In genomic region chr17:39547713-39548478, GRCh38 we compare ENCODE assay signal across 8 cellular contexts. TPM values are rescaled to one million over a fixed set of nuclear protein-coding genes. Genes with fewer than 3 reads are reported as not detected.
DNase-seq lines count a peak whose midpoint lies in the region; ATAC-seq, FAIRE-seq and TF ChIP-seq lines count a peak whose summit lies in the region.

No MANE protein-coding gene starts in this region.

- DNase-seq in BE2C (peak; percentile 72), HCT116 (ENCODE audit: low read depth, low spot score) (peak; percentile 13), RCC 7860 (ENCODE audit: low spot score) (peak; percentile 22), foreskin keratinocyte (peak; percentile 24 to 50), ovary (peak in 4 of 5 donors; percentile 42 to 66 (median 58)), tibial nerve (ENCODE audit: low spot score in 2 of 2) (peak; percentile 58 to 83)
- DNase-seq in activated T-helper 2 cell treated with anti-CD3 and anti-CD28 coated beads, Interferon-gamma antibody, Interleukin-2, Interleukin-4, amounts not matched to agents 10 μg/mL and 5 μg/mL and 100 μg/mL, durations not matched to agents 14 hours and 24 hours and 36 hours (ENCODE audit: low spot score), result peak; percentile 62

- CTCF ChIA-PET in HCT116 (lab: Charles Lee), result interaction anchor here (0.7 to 3.6 kb wide), 21 partner anchors 10 to 385 kb away, joined by 3 to 58 read pairs (median 4); no protein-coding TSS in a partner anchor

- H3K4me1 ChIP-seq in BE2C (no peaks in the 10 kb centered on the region), HCT116 (ENCODE audit: control insufficient read depth in 1 of 2, insufficient read depth in 2 of 2, low read length in 2 of 2) (no peaks in the 10 kb centered on the region), foreskin keratinocyte (no peaks in the 10 kb centered on the region), ovary (ENCODE audit: insufficient read depth) (no peaks in the 10 kb centered on the region), tibial nerve (peaks cover 0 to 12% (median 0%) of the 10 kb centered on the region in 4 donors)

- BruUV-seq in HCT116 (replicated peaks; lab: Mats Ljungman, UMichigan), result no TSS peak

- H3K27ac Mint-ChIP-seq in activated T-helper 2 cell treated with anti-CD3 and anti-CD28 coated beads, Interferon-gamma antibody, Interleukin-2, Interleukin-4, amounts not matched to agents 10 μg/mL and 5 μg/mL and 100 μg/mL, durations not matched to agents 14 hours and 24 hours and 36 hours, result no peak overlapping the region

- H3K36me3 ChIP-seq in BE2C (no peaks in the 10 kb centered on the region), HCT116 (ENCODE audit: control insufficient read depth in 1 of 2, insufficient read depth in 2 of 2, low read length in 2 of 2) (peaks cover 0 to 6% of the 10 kb centered on the region in 2 experiments; a peak in 2 of 4 replicates), ovary (no peaks in the 10 kb centered on the region), tibial nerve (peaks cover 0 to 83% (median 8%) of the 10 kb centered on the region in 3 donors)

- ATAC-seq in HCT116 (peak; percentile 92), foreskin keratinocyte (peak; percentile 54), HG03378 (IDR thresholded peaks at IDR 0.05; ENCODE audit: unreplicated experiment) (no peak)

- WGBS in ovary, 3 donors, result 29 to 33% (median 30%) methylated on average over 5 of the region's 5 CpGs
- WGBS in tibial nerve, 2 donors, result 30 to 37% methylated on average over 5 of the region's 5 CpGs

- no peaks in the 10 kb centered on the region for H3K9me3 Mint-ChIP-seq in activated T-helper 2 cell treated with anti-CD3 and anti-CD28 coated beads, Interferon-gamma antibody, Interleukin-2, Interleukin-4, amounts not matched to agents 10 μg/mL and 5 μg/mL and 100 μg/mL, durations not matched to agents 14 hours and 24 hours and 36 hours

- intact Hi-C loops in HCT116 (cut with micrococcal nuclease) (loop anchor here (1.0 to 5.0 kb wide), 3 partner anchors 75 to 207 kb away; no protein-coding TSS in a partner anchor), ovary (cut with DNase I) (loop anchor here in 1 of 4 donors (10.0 kb wide), 1 partner anchor 77 kb away; the partner anchor contains the start of gene PPP1R1B)
- intact Hi-C loops in activated T-helper 2 cell treated with anti-CD3 and anti-CD28 coated beads, Interferon-gamma antibody, Interleukin-2, Interleukin-4, amounts not matched to agents 10 μg/mL and 5 μg/mL and 100 μg/mL, durations not matched to agents 14 hours and 24 hours and 36 hours (cut with micrococcal nuclease), result loop anchor here (2.0 kb wide), 1 partner anchor 75 kb away; no protein-coding TSS in a partner anchor

- H3K9me3 ChIP-seq in BE2C, result no peaks in the 10 kb centered on the region
- H3K9me3 ChIP-seq in HCT116 (ENCODE audit: control insufficient read depth in 1 of 2, insufficient read depth in 1 of 2, low read depth in 1 of 2, low read length in 2 of 2), result no peaks in the 10 kb centered on the region
- no peaks in the 10 kb centered on the region for H3K9me3 ChIP-seq in ovary
- H3K9me3 ChIP-seq in tibial nerve, result no peaks in the 10 kb centered on the region

- H3K4me3 ChIP-seq in BE2C (ENCODE audit: low read depth, low read length), result no peak overlapping the region
- H3K4me3 ChIP-seq in HCT116 (replicated peaks in 1 of 2; ENCODE audit: low read depth in 1 of 2, low read length in 2 of 2), result no peak overlapping the region
- H3K4me3 ChIP-seq in ovary, result no peak overlapping the region
- H3K4me3 ChIP-seq in tibial nerve, result no peak overlapping the region

- no peaks in the 10 kb centered on the region for H3K4me1 Mint-ChIP-seq in activated T-helper 2 cell treated with anti-CD3 and anti-CD28 coated beads, Interferon-gamma antibody, Interleukin-2, Interleukin-4, amounts not matched to agents 10 μg/mL and 5 μg/mL and 100 μg/mL, durations not matched to agents 14 hours and 24 hours and 36 hours (ENCODE audit: low read depth)

- peak; percentile 83 for TF ChIP-seq RAD21 in HCT116 (IDR thresholded peaks at IDR 0.05; ENCODE audit: low read depth)

- H3K27me3 ChIP-seq in BE2C (no peaks in the 10 kb centered on the region), HCT116 (ENCODE audit: insufficient read depth, low read length) (no peaks in the 10 kb centered on the region), foreskin keratinocyte (no peaks in the 10 kb centered on the region), ovary (no peaks in the 10 kb centered on the region), tibial nerve (no peaks in the 10 kb centered on the region)

- POLR2A ChIA-PET in HCT116 (lab: Charles Lee), result interaction anchor here (1.2 kb wide), 1 partner anchor 341 kb away, joined by 4 read pairs; no protein-coding TSS in a partner anchor

- H4K20me1 ChIP-seq in HCT116 (ENCODE audit: insufficient read depth), result no peaks in the 10 kb centered on the region

- H3K4me3 Mint-ChIP-seq in activated T-helper 2 cell treated with anti-CD3 and anti-CD28 coated beads, Interferon-gamma antibody, Interleukin-2, Interleukin-4, amounts not matched to agents 10 μg/mL and 5 μg/mL and 100 μg/mL, durations not matched to agents 14 hours and 24 hours and 36 hours (ENCODE audit: low read depth), result no peak overlapping the region

- peak; percentile 92 for TF ChIP-seq CTCF in BE2C (IDR thresholded peaks at IDR 0.05; ENCODE audit: low read depth, low read length)
- TF ChIP-seq CTCF in HCT116 (IDR thresholded peaks at IDR 0.05 in 2 of 3, conservative IDR thresholded peaks at IDR 0.05 in 1 of 3; ENCODE audit: borderline replicate concordance in 1 of 3, insufficient read depth in 1 of 3, low read depth in 2 of 3, low read length in 2 of 3), result peak; percentile 92 to 99 (median 98)
- TF ChIP-seq CTCF in foreskin keratinocyte (conservative IDR thresholded peaks at IDR 0.05), result peak; percentile 93
- peak; percentile 38 to 48 (median 43) for TF ChIP-seq CTCF in ovary (IDR thresholded peaks at IDR 0.05)
- peak; percentile 75 to 91 (median 83) for TF ChIP-seq CTCF in tibial nerve (IDR thresholded peaks at IDR 0.05)

- RAD21 ChIA-PET in HCT116 (lab: Charles Lee; ENCODE audit: low non-redundant PET in 1 of 2, low total read pairs in 2 of 2, uncharacterized antibody in 2 of 2, unreplicated experiment in 2 of 2), result interaction anchor here (0.6 to 1.3 kb wide), 5 partner anchors 74 to 341 kb away, joined by 4 to 7 read pairs (median 5); no protein-coding TSS in a partner anchor

- no peaks in the 10 kb centered on the region for H3K9me2 ChIP-seq in HCT116 (ENCODE audit: insufficient read depth)

- no peak overlapping the region for H3K4me2 ChIP-seq in HCT116 (ENCODE audit: low read length)

- no peaks in the 10 kb centered on the region for H3K79me2 ChIP-seq in HCT116 (ENCODE audit: insufficient read depth, low read length)

- H3K9ac ChIP-seq in HCT116 (ENCODE audit: low read length), result no peak overlapping the region

- no peak for FAIRE-seq in RCC 7860 (lab: Jason Lieb, UNC)

- no peaks in the 10 kb centered on the region for H3K27me3 Mint-ChIP-seq in activated T-helper 2 cell treated with anti-CD3 and anti-CD28 coated beads, Interferon-gamma antibody, Interleukin-2, Interleukin-4, amounts not matched to agents 10 μg/mL and 5 μg/mL and 100 μg/mL, durations not matched to agents 14 hours and 24 hours and 36 hours (ENCODE audit: low read depth)

- H3K27ac ChIP-seq in HCT116 (ENCODE audit: low read depth, low read length) (no peak overlapping the region), foreskin keratinocyte (no peak overlapping the region), ovary (no peak overlapping the region), tibial nerve (no peak overlapping the region)

- TF ChIP-seq POLR2A in HCT116 (IDR thresholded peaks at IDR 0.05; ENCODE audit: borderline replicate concordance, extremely low read depth, insufficient read depth, insufficient read length) (no peak), ovary (IDR thresholded peaks at IDR 0.05) (no peak), tibial nerve (IDR thresholded peaks at IDR 0.05) (no peak)

- peaks cover 43% of the 10 kb centered on the region for H3K36me3 Mint-ChIP-seq in activated T-helper 2 cell treated with anti-CD3 and anti-CD28 coated beads, Interferon-gamma antibody, Interleukin-2, Interleukin-4, amounts not matched to agents 10 μg/mL and 5 μg/mL and 100 μg/mL, durations not matched to agents 14 hours and 24 hours and 36 hours (ENCODE audit: low read depth)

- no peak for TF ChIP-seq EP300 in ovary (IDR thresholded peaks at IDR 0.05)
- no peak for TF ChIP-seq EP300 in tibial nerve (IDR thresholded peaks at IDR 0.05)

- H2AFZ ChIP-seq in HCT116 (ENCODE audit: low read depth, low read length, poor library complexity, severe bottlenecking), result no peak overlapping the region

TF ChIP-seq in HCT116, 20 proteins besides CTCF, POLR2A, EP300 and RAD21 (continues in another document):
- TF ChIP-seq ELF1 (IDR thresholded peaks at IDR 0.05; ENCODE audit: borderline replicate concordance, low read depth) (no peak), SP1 (IDR thresholded peaks at IDR 0.05; ENCODE audit: low read depth) (no peak), POLR2AphosphoS5 (IDR thresholded peaks at IDR 0.05; ENCODE audit: low read depth, low read length) (no peak), JUND (IDR thresholded peaks at IDR 0.05) (no peak), CEBPB (IDR thresholded peaks at IDR 0.05; ENCODE audit: low read depth) (no peak)

RNA-seq across cellular contexts. Expression of gene NEUROD2, which starts 59.8 kb away (rescaled TPM):
- not detected for polyA plus RNA-seq in BE2C (2012; ENCODE audit: insufficient read depth, insufficient read length, low read depth)
- not detected for total RNA-seq in HCT116 (2021; ENCODE audit: unreplicated experiment)
- 0.03 and 0.05 TPM in 2 replicates for polyA plus RNA-seq in HCT116 (2012)
- not detected in 2 replicates for total RNA-seq in activated T-helper 2 cell treated with anti-CD3 and anti-CD28 coated beads, Interferon-gamma antibody, Interleukin-2, Interleukin-4, amounts not matched to agents 10 μg/mL and 5 μg/mL and 100 μg/mL, durations not matched to agents 14 hours and 24 hours and 36 hours
- not detected in 2 replicates for total RNA-seq in foreskin keratinocyte
- not detected in 2 replicates for polyA plus RNA-seq in foreskin keratinocyte
- total RNA-seq in ovary, result not detected
- polyA plus RNA-seq in ovary, result not detected
- not detected for total RNA-seq in tibial nerve

Comparison
In these comparisons a context has a peak if more than half of its experiments do, and no peak if none do; other contexts are left out.
1. DNase-seq: peak in every context shown above with its lines; median percentile 72 in BE2C; 70 in tibial nerve; 62 in activated T-helper 2 cell treated with anti-CD3 and anti-CD28 coated beads, Interferon-gamma antibody, Interleukin-2, Interleukin-4, amounts not matched to agents 10 μg/mL and 5 μg/mL and 100 μg/mL, durations not matched to agents 14 hours and 24 hours and 36 hours; 58 in ovary; 37 in foreskin keratinocyte; 22 in RCC 7860; 13 in HCT116.
2. CTCF ChIP-seq: peak in every context shown above with its lines; median percentile 98 in HCT116; 93 in foreskin keratinocyte; 92 in BE2C; 83 in tibial nerve; 43 in ovary.